In genomic region chr17:38456031-38456815, GRCh38 we compare ENCODE assay signal across 9 cellular contexts. TPM values are rescaled to one million over a fixed set of nuclear protein-coding genes. Genes with fewer than 3 reads are reported as not detected.
DNase-seq lines count a peak whose midpoint lies in the region; ATAC-seq and TF ChIP-seq lines count a peak whose summit lies in the region.
"Had no signal": no experiment of that assay in that cellular context is flagged by ENCODE, and none has a peak within 500 bp of the region (broad histone marks: within the 10 kb centered on the region; RNA-seq: fewer than 3 reads in every experiment).

No MANE protein-coding gene starts in this region.

- peaks cover 0 to 5% (median 0%) of the 10 kb centered on the region in 11 donors for H3K9me3 Mint-ChIP-seq in naive thymus-derived CD4-positive, alpha-beta T cell

- POLR2A ChIA-PET in naive thymus-derived CD4-positive, alpha-beta T cell (lab: Charles Lee), result no interaction called here

- H3K9me3 ChIP-seq in SJSA1 (replicated peaks) (no peaks in the 10 kb centered on the region), gastroesophageal sphincter (no peaks in the 10 kb centered on the region)
- no peaks in the 10 kb centered on the region for H3K9me3 ChIP-seq in naive thymus-derived CD4-positive, alpha-beta T cell (ENCODE audit: control insufficient read depth in 2 of 3, low read length in 3 of 3)

- no peak for TF ChIP-seq POLR2A in gastroesophageal sphincter (IDR thresholded peaks at IDR 0.05)

- CTCF ChIA-PET in naive thymus-derived CD4-positive, alpha-beta T cell (lab: Charles Lee), result no interaction called here

- no peak for TF ChIP-seq EP300 in gastroesophageal sphincter (IDR thresholded peaks at IDR 0.05)

- H3K36me3 ChIP-seq in SJSA1, result peaks cover 63% of the 10 kb centered on the region
- H3K36me3 ChIP-seq in gastroesophageal sphincter, result peaks cover 0 to 36% of the 10 kb centered on the region in 2 donors
- H3K36me3 ChIP-seq in naive thymus-derived CD4-positive, alpha-beta T cell (ENCODE audit: control insufficient read depth in 2 of 3, insufficient read depth in 3 of 3, low read length in 3 of 3), result no peaks in the 10 kb centered on the region

- peaks cover 6 to 20% (median 17%) of the 10 kb centered on the region in 7 donors for H3K4me1 Mint-ChIP-seq in naive thymus-derived CD4-positive, alpha-beta T cell

- H3K36me3 Mint-ChIP-seq in naive thymus-derived CD4-positive, alpha-beta T cell, result peaks cover 0 to 9% (median 0%) of the 10 kb centered on the region in 5 donors

- peak overlapping the region in 1 of 9 donors; percentile 71 for H3K27ac Mint-ChIP-seq in naive thymus-derived CD4-positive, alpha-beta T cell

- no peak overlapping the region for H3K4me3 ChIP-seq in SJSA1
- no peak overlapping the region for H3K4me3 ChIP-seq in gastroesophageal sphincter
- H3K4me3 ChIP-seq in naive thymus-derived CD4-positive, alpha-beta T cell (ENCODE audit: low read length), result no peak overlapping the region

- intact Hi-C loops in naive thymus-derived CD4-positive, alpha-beta T cell (cut with micrococcal nuclease), result no loop called here

- H3K4me3 Mint-ChIP-seq in naive thymus-derived CD4-positive, alpha-beta T cell, result peak overlapping the region in 1 of 10 donors; percentile 16

- WGBS in gastroesophageal sphincter (ENCODE audit: low coverage in 1 of 2), 2 donors, result 66 to 83% methylated on average over 3 to 6 of the region's 9 CpGs

- H3K27me3 ChIP-seq in SJSA1 (replicated peaks) (no peaks in the 10 kb centered on the region), gastroesophageal sphincter (no peaks in the 10 kb centered on the region)
- H3K27me3 ChIP-seq in naive thymus-derived CD4-positive, alpha-beta T cell (ENCODE audit: control insufficient read depth in 2 of 2, insufficient read depth in 2 of 2, low read length in 2 of 2), result no peaks in the 10 kb centered on the region

- peak overlapping the region; percentile 35; the same call in 1 of the 2 replicates for H3K27ac ChIP-seq in SJSA1
- H3K27ac ChIP-seq in gastroesophageal sphincter, result peak overlapping the region in 3 of 4 donors; percentile 88 to 92 (median 89)
- peak overlapping the region; percentile 97 for H3K27ac ChIP-seq in substantia nigra (ENCODE audit: low read depth, low read length, poor library complexity, severe bottlenecking)
- H3K27ac ChIP-seq in naive thymus-derived CD4-positive, alpha-beta T cell (ENCODE audit: low read depth, low read length), result no peak overlapping the region

- ATAC-seq in gastroesophageal sphincter (no peak), GM18498 (IDR thresholded peaks at IDR 0.05; ENCODE audit: unreplicated experiment) (no peak)
- ATAC-seq in naive thymus-derived CD4-positive, alpha-beta T cell, result no peak

- peak; percentile 48 for DNase-seq in DMS 273 (lab: John Stamatoyannopoulos, UW; ENCODE audit: unreplicated experiment)
- no peak for DNase-seq in DMS 273 treated with DMSO at 0.1 percent for 48 hours (lab: John Stamatoyannopoulos, UW)
- no peak for DNase-seq in SJSA1 (ENCODE audit: low read depth in 1 of 2, low spot score in 2 of 2)
- peak in 1 of 49 donors; percentile 16 for DNase-seq in substantia nigra (lab: John Stamatoyannopoulos, UW)
- no peak for DNase-seq in naive thymus-derived CD4-positive, alpha-beta T cell
- no peak for DNase-seq in SW480 (ENCODE audit: low spot score)
- DNase-seq: OCI-M1 had no signal

- TF ChIP-seq CTCF in gastroesophageal sphincter (IDR thresholded peaks at IDR 0.05), result no peak

- H3K27me3 Mint-ChIP-seq in naive thymus-derived CD4-positive, alpha-beta T cell, result peaks cover 28 to 46% (median 41%) of the 10 kb centered on the region in 5 donors

- H3K4me1 ChIP-seq in SJSA1 (replicated peaks) (peaks cover 49% of the 10 kb centered on the region), gastroesophageal sphincter (peaks cover 0 to 64% (median 42%) of the 10 kb centered on the region in 3 donors)
- no peaks in the 10 kb centered on the region for H3K4me1 ChIP-seq in naive thymus-derived CD4-positive, alpha-beta T cell (ENCODE audit: control insufficient read depth in 2 of 2, insufficient read depth in 2 of 2, low read length in 2 of 2)

RNA-seq across cellular contexts. Expression of gene ARHGAP23, which starts 28.0 kb away (rescaled TPM):
- total RNA-seq in SJSA1 (2014; rRNA removed; shearing (Covaris generic)), result 24.9 and 56.4 TPM in 2 replicates
- total RNA-seq in gastroesophageal sphincter, result 100 to 1,000 TPM in 1 of 4 donors, 10 to 100 TPM in 3; 45.3 to 132 (median 82.8) TPM
- 1 to 10 TPM in 1 of 5 experiments, under 1 TPM in 2, not detected in 2; 0.24 to 1.3 (median 0.34) TPM for total RNA-seq in naive thymus-derived CD4-positive, alpha-beta T cell
- not detected for polyA plus RNA-seq in naive thymus-derived CD4-positive, alpha-beta T cell

Comparison
In these comparisons a context has a peak if more than half of its experiments do, and no peak if none do; other contexts are left out.
1. RNA of gene ARHGAP23, which starts 28.0 kb away (total RNA-seq): 45.3 to 132 TPM in gastroesophageal sphincter and 24.9 to 56.4 TPM in SJSA1; 0.24 to 1.3 TPM in naive thymus-derived CD4-positive, alpha-beta T cell; every median in the first group is over 10 times any median in the second.